8 cellular contexts compared by ENCODE assay signal in the genomic region with DNA sequence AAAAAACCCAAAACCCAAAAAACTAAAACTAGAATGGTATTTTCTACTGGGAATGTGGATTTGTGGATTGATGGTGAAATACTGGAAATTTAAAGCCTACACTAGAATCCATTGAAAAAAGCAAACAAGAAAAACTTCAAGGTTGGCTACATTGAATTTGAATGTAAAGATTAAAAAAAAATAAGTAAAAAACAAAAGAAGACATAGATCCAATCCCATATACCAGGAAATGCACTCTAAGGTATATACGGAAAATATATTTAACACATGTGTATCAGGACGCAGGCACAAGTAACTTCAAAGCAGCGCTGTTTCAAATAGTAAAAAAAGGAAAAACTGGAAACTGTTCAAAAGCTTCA. TPM values are rescaled to one million over a fixed set of nuclear protein-coding genes. Genes with fewer than 3 reads are reported as not detected.
DNase-seq lines count a peak whose midpoint lies in the region; ATAC-seq and TF ChIP-seq lines count a peak whose summit lies in the region.

No MANE protein-coding gene starts in this region.

- no peaks in the 10 kb centered on the region for H3K79me2 ChIP-seq in MM.1S (ENCODE audit: low read length)

- H3K9me3 Mint-ChIP-seq in nephron, result no peaks in the 10 kb centered on the region

- no peaks in the 10 kb centered on the region for H3K36me3 Mint-ChIP-seq in nephron (ENCODE audit: low read depth)

- H3K27me3 ChIP-seq in BJ (ENCODE audit: control insufficient read depth, insufficient read depth, low read length) (no peaks in the 10 kb centered on the region), MM.1S (replicated peaks; ENCODE audit: insufficient read depth, low read length) (no peaks in the 10 kb centered on the region)
- H3K27me3 ChIP-seq in effector memory CD4-positive, alpha-beta T cell (replicated peaks; ENCODE audit: control insufficient read depth, insufficient read depth, low read length, poor library complexity, severe bottlenecking), result no peaks in the 10 kb centered on the region

- H3K4me3 Mint-ChIP-seq in nephron, result peak overlapping the region; percentile 95 to 99 (median 95)

- H3K4me1 ChIP-seq in MM.1S (ENCODE audit: low read length), result peaks cover 5% of the 10 kb centered on the region; the same call in 1 of the 2 replicates
- H3K4me1 ChIP-seq in effector memory CD4-positive, alpha-beta T cell (ENCODE audit: control insufficient read depth, insufficient read depth, low read length, poor library complexity, severe bottlenecking), result peaks cover 13% of the 10 kb centered on the region

- no peaks in the 10 kb centered on the region for H3K9me3 ChIP-seq in MM.1S (replicated peaks; ENCODE audit: insufficient read depth, low read length)
- no peaks in the 10 kb centered on the region for H3K9me3 ChIP-seq in effector memory CD4-positive, alpha-beta T cell (ENCODE audit: control insufficient read depth, low read length)

- H3K36me3 ChIP-seq in BJ (ENCODE audit: control insufficient read depth, insufficient read depth, low read length), result no peaks in the 10 kb centered on the region
- no peaks in the 10 kb centered on the region for H3K36me3 ChIP-seq in MM.1S (replicated peaks; ENCODE audit: insufficient read depth, low read length)
- no peaks in the 10 kb centered on the region for H3K36me3 ChIP-seq in effector memory CD4-positive, alpha-beta T cell (ENCODE audit: control insufficient read depth, insufficient read depth, low read length)

- H2AFZ ChIP-seq in MM.1S (ENCODE audit: low read length), result peak overlapping the region; percentile 96

- peak overlapping the region; percentile 69; the same call in 1 of the 2 replicates for H3K9ac ChIP-seq in MM.1S (ENCODE audit: low read length)

- in situ Hi-C loops in G401 (cut with HindIII; ENCODE audit: low sequenced_read_pairs) (no loop called here), GM13977 (cut with MboI; ENCODE audit: low pct_unique_long_range_greater_than_20kb, low sequenced_read_pairs, unreplicated experiment) (no loop called here)

- peak overlapping the region; percentile 63; the same call in 1 of the 2 replicates for H3K27ac ChIP-seq in MM.1S (ENCODE audit: low read length)
- H3K27ac ChIP-seq in effector memory CD4-positive, alpha-beta T cell (ENCODE audit: insufficient read depth, low read length, poor library complexity, severe bottlenecking), result peak overlapping the region; percentile 79

- no peaks in the 10 kb centered on the region for H3K27me3 Mint-ChIP-seq in nephron (ENCODE audit: low read depth)

- no peaks in the 10 kb centered on the region for H3K9me2 ChIP-seq in MM.1S (replicated peaks; ENCODE audit: insufficient read depth, low read length)

- POLR2A ChIA-PET in BJ (lab: Charles Lee), result no interaction called here

- no peak for ATAC-seq in HG03097 (IDR thresholded peaks at IDR 0.05; ENCODE audit: low FRiP score, unreplicated experiment)

- H3K27ac Mint-ChIP-seq in nephron, result peak overlapping the region; percentile 86 to 97 (median 95)

- peak overlapping the region; percentile 75 for H3K4me2 ChIP-seq in MM.1S (ENCODE audit: low read depth, low read length)

- peaks cover 25% of the 10 kb centered on the region for H3K4me1 Mint-ChIP-seq in nephron

- CTCF ChIA-PET in BJ (lab: Yijun Ruan, JAX), result no interaction called here

- DNase-seq in BJ (ENCODE audit: low read depth) (no peak), MM.1S (no peak), NCI-H1694 (lab: John Stamatoyannopoulos, UW) (no peak), G401 (ENCODE audit: low spot score) (no peak), GM13977 (ENCODE audit: low spot score) (no peak)
- no peak for DNase-seq in effector memory CD4-positive, alpha-beta T cell

- TF ChIP-seq CTCF in BJ (IDR thresholded peaks at IDR 0.05; ENCODE audit: insufficient read depth, low read depth, low read length), result no peak
- no peak for TF ChIP-seq CTCF in MM.1S (IDR thresholded peaks at IDR 0.05; ENCODE audit: low read length)
- no peak for TF ChIP-seq CTCF in nephron (IDR thresholded peaks at IDR 0.05; ENCODE audit: unreplicated experiment in 3 of 3)
- TF ChIP-seq CTCF in GM13977 (IDR thresholded peaks at IDR 0.05; ENCODE audit: extremely low read depth, insufficient read depth, missing control alignments), result no peak

- H3K4me3 ChIP-seq in BJ (ENCODE audit: low read depth, low read length) (peak overlapping the region; percentile 61), MM.1S (ENCODE audit: low read length) (peak overlapping the region; percentile 85)
- peak overlapping the region; percentile 94 for H3K4me3 ChIP-seq in effector memory CD4-positive, alpha-beta T cell (ENCODE audit: insufficient read depth, low read depth, low read length, poor library complexity, severe bottlenecking)

- H3F3A ChIP-seq in MM.1S (ENCODE audit: insufficient read depth, low read length), result peaks cover 3% of the 10 kb centered on the region; the same call in 1 of the 2 replicates

- H4K20me1 ChIP-seq in MM.1S (ENCODE audit: insufficient read depth, low read length), result no peaks in the 10 kb centered on the region

RNA-seq across cellular contexts. Expression of gene BBS9, which starts 0.8 kb away (rescaled TPM):
- polyA plus RNA-seq in BJ (2011; rRNA removed), result 6.5 and 10.9 TPM in 2 replicates
- polyA minus RNA-seq in BJ (2011; rRNA and poly(A)+ RNA removed), result 22.2 and 25.6 TPM in 2 replicates
- total RNA-seq in G401 (2014; rRNA removed; shearing (Covaris generic)), result 17.7 and 21.4 TPM in 2 replicates

RNA-seq across cellular contexts. Expression of gene RP9, which starts 19.4 kb away (rescaled TPM):
- polyA plus RNA-seq in BJ (2011; rRNA removed), result 16.2 and 18.6 TPM in 2 replicates
- polyA minus RNA-seq in BJ (2011; rRNA and poly(A)+ RNA removed), result 3.9 and 6.7 TPM in 2 replicates
- 16.6 and 27.3 TPM in 2 replicates for total RNA-seq in G401 (2014; rRNA removed; shearing (Covaris generic))
